In the genomic region with DNA sequence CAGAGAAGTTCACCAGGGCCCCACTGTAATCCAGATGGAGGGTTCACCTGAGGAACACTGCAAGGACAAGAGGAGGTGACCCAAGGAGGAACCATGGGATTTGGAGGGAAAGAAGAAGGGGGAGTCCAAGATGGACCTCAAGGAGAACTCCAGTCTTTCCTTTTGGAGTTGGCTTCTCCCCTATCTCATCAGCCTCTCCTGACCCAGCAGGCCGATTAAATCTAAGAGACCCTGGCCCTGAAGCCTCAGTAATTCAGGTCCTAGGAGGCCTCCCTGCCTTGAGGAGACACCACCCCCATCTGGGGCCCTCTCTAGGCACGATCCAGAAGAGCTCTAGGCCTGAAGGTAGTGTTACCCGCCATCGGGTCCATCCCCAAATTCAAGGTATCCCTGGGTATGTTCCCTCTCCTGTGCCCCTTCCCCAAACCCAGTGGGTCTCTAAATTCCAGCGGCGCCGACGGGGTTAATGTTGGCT, we compare ENCODE assay signal across 12 cellular contexts. TPM values are rescaled to one million over a fixed set of nuclear protein-coding genes. Genes with fewer than 3 reads are reported as not detected.
A peak's percentile ranks its signal among the peaks of the same experiment; 100 is the strongest.
DNase-seq lines count a peak whose midpoint lies in the region; ATAC-seq lines count a peak whose summit lies in the region.
"Had no signal": no experiment of that assay in that cellular context is flagged by ENCODE, and none has a peak within 500 bp of the region (broad histone marks: within the 10 kb centered on the region; RNA-seq: fewer than 3 reads in every experiment).

No MANE protein-coding gene starts in this region.

- H3K4me1 Mint-ChIP-seq in activated CD4-positive, alpha-beta memory T cell treated with anti-CD3 and anti-CD28 coated beads for 36 hours (ENCODE audit: low read depth) = peaks cover 66% of the 10 kb centered on the region

- H3K27ac ChIP-seq in skin epidermis = peak overlapping the region in 3 of 21 experiments; percentile 27 to 75 (median 32)

- DNase-seq in H7 = no peak
- no peak for DNase-seq in activated CD4-positive, alpha-beta memory T cell treated with anti-CD3 and anti-CD28 coated beads for 36 hours
- no peak for DNase-seq in KBM-7
- DNase-seq: NK-92 treated with Interleukin-12 subunit alpha and Interleukin-12 subunit beta, amount 100 ng/mL, for 24 hours; stimulated activated CD4-positive, alpha-beta T cell treated with anti-CD3 and anti-CD28 coated beads, Interleukin-2, amount 100 ng/mL, for 48 hours; T-helper 9 cell had no signal

- H3K27me3 Mint-ChIP-seq in activated CD4-positive, alpha-beta memory T cell treated with anti-CD3 and anti-CD28 coated beads for 36 hours = no peaks in the 10 kb centered on the region

- in situ Hi-C loops in KBM-7 (cut with MboI; ENCODE audit: low pct_unique_long_range_greater_than_20kb, low sequenced_read_pairs) = no loop called here

- H3K36me3 Mint-ChIP-seq in activated CD4-positive, alpha-beta memory T cell treated with anti-CD3 and anti-CD28 coated beads for 36 hours = no peaks in the 10 kb centered on the region
- H3K36me3 Mint-ChIP-seq: activated naive CD4-positive, alpha-beta T cell treated with anti-CD3 and anti-CD28 coated beads, Interleukin-2, amount 50 U/mL, for 72 hours had no signal

- no peaks in the 10 kb centered on the region for H3K36me3 ChIP-seq in H7 (replicated peaks; ENCODE audit: control insufficient read depth, insufficient read depth, low read length)

- peak overlapping the region; percentile 59 for H3K4me3 Mint-ChIP-seq in activated CD4-positive, alpha-beta memory T cell treated with anti-CD3 and anti-CD28 coated beads for 36 hours

- peaks cover 51% of the 10 kb centered on the region for H3K27me3 ChIP-seq in H7 (ENCODE audit: control insufficient read depth, insufficient read depth, low read length)

- ATAC-seq in GM19324 (IDR thresholded peaks at IDR 0.05; ENCODE audit: low FRiP score, unreplicated experiment) (no peak), GM21825 (IDR thresholded peaks at IDR 0.05; ENCODE audit: unreplicated experiment) (no peak)

- H3K9me3 Mint-ChIP-seq in activated CD4-positive, alpha-beta memory T cell treated with anti-CD3 and anti-CD28 coated beads for 36 hours = no peaks in the 10 kb centered on the region
- H3K9me3 Mint-ChIP-seq: activated naive CD4-positive, alpha-beta T cell treated with anti-CD3 and anti-CD28 coated beads, Interleukin-2, amount 50 U/mL, for 72 hours had no signal

- peak overlapping the region; percentile 8 for H3K27ac Mint-ChIP-seq in activated CD4-positive, alpha-beta memory T cell treated with anti-CD3 and anti-CD28 coated beads for 36 hours

- H3K4me3 ChIP-seq in H7 (ENCODE audit: insufficient read depth, low read depth, low read length) (peak overlapping the region; percentile 59), iPS-11a (ENCODE audit: low read depth, low read length) (peak overlapping the region; percentile 51), skin epidermis (peak overlapping the region in 5 of 7 experiments; percentile 16 to 48 (median 32))

- CTCF ChIA-PET in activated CD4-positive, alpha-beta memory T cell treated with anti-CD3 and anti-CD28 coated beads for 36 hours (lab: Charles Lee) = interaction anchor here (0.8 to 7.6 kb wide), 10 partner anchors 12 to 94 kb away, joined by 3 to 52 read pairs (median 6); partner anchors contain the start of gene DGKZ

- intact Hi-C loops in activated CD4-positive, alpha-beta memory T cell treated with anti-CD3 and anti-CD28 coated beads for 36 hours (cut with micrococcal nuclease) = no loop called here

- POLR2A ChIA-PET in activated CD4-positive, alpha-beta memory T cell treated with anti-CD3 and anti-CD28 coated beads for 36 hours (lab: Charles Lee) = interaction anchor here (0.8 to 2.0 kb wide), 4 partner anchors 8 to 89 kb away, joined by 3 to 5 read pairs (median 4); no protein-coding TSS in a partner anchor

RNA-seq across cellular contexts. Expression of gene DGKZ, which starts 15.1 kb away (rescaled TPM):
- 80.8 and 109 TPM in 2 replicates for total RNA-seq in H7 (2014; rRNA removed; shearing (Covaris generic))
- 10 to 100 TPM; 85.3 to 88.7 TPM for total RNA-seq in activated CD4-positive, alpha-beta memory T cell treated with anti-CD3 and anti-CD28 coated beads for 36 hours

RNA-seq across cellular contexts. Expression of gene MDK, which starts 49.3 kb away (rescaled TPM):
- 672 and 771 TPM in 2 replicates for total RNA-seq in H7 (2014; rRNA removed; shearing (Covaris generic))
- total RNA-seq in activated CD4-positive, alpha-beta memory T cell treated with anti-CD3 and anti-CD28 coated beads for 36 hours = 1 to 10 TPM; 5.9 to 7.0 TPM

RNA-seq across cellular contexts. Expression of gene CREB3L1, which starts 54.7 kb away (rescaled TPM):
- 1.6 and 5.0 TPM in 2 replicates for total RNA-seq in H7 (2014; rRNA removed; shearing (Covaris generic))
- not detected for total RNA-seq in activated CD4-positive, alpha-beta memory T cell treated with anti-CD3 and anti-CD28 coated beads for 36 hours

RNA-seq across cellular contexts. Expression of gene CHRM4, which starts 59.4 kb away (rescaled TPM):
- total RNA-seq in H7 (2014; rRNA removed; shearing (Covaris generic)) = 0.14 TPM in 1 of 2 replicates, not detected in the other
- not detected for total RNA-seq in activated CD4-positive, alpha-beta memory T cell treated with anti-CD3 and anti-CD28 coated beads for 36 hours
- total RNA-seq: mesenteric fat pad had no signal

Comparison
In these comparisons a context has a peak if more than half of its experiments do, and no peak if none do; other contexts are left out.
1. RNA of gene MDK, which starts 49.3 kb away (total RNA-seq): 672 to 771 TPM in H7; 5.9 to 7.0 TPM in activated CD4-positive, alpha-beta memory T cell treated with anti-CD3 and anti-CD28 coated beads for 36 hours; every median in the first group is over 10 times any median in the second.
2. Peak in every context shown above with its lines, with median percentiles within 50 percentile points of each other: H3K4me3 ChIP-seq.